7 cellular contexts compared by ENCODE assay signal in the genomic region with DNA sequence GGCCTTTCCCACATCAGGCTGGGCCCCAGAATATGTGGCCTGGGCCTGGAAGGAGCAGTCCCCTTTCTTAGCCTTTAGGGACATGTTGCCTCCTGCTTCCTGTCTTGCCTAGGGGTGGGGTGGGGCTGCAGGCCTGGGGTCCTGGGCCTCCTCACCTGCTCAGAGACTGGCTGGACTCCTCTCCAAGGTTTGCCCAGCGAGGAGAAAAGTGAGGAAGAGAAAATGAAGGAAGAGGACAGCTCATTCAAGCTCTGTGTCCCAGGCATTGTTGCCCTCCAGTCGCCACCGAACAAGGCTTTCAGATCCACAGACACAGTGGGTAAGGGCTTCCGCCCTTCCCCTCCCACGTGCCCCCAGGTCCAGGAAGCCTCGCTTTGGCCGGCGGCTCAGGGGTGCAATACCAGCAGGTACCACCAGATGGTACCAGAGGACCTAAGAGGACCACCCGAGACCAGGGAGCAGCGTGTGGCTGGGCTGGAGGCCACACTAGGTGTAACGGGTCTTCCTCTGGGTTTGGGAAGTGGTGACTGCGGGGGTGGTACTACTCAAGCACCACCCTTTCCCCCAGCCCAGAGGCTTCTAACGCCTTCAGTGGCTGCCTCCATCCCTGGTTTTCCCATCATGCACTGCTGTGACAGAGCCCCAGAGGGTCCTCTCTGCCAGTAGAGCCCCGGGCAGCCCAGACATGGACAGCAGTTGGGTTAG. TPM values are rescaled to one million over a fixed set of nuclear protein-coding genes. Genes with fewer than 3 reads are reported as not detected.
DNase-seq lines count a peak whose midpoint lies in the region; ATAC-seq and TF ChIP-seq lines count a peak whose summit lies in the region.

No MANE protein-coding gene starts in this region.

- ATAC-seq in HG02981 (IDR thresholded peaks at IDR 0.05; ENCODE audit: unreplicated experiment): peak; percentile 39
- ATAC-seq in central memory CD8-positive, alpha-beta T cell (replicated peaks; ENCODE audit: extremely low read depth, poor library complexity, severe bottlenecking): peak; percentile 86
- peak; percentile 17 for ATAC-seq in left colon

- peak overlapping the region; percentile 38 for H3K27ac Mint-ChIP-seq in central memory CD8-positive, alpha-beta T cell (ENCODE audit: low read depth)

- DNase-seq in NCI-H226: peak; percentile 63
- DNase-seq in activated CD4-positive, alpha-beta T cell treated with anti-CD3 and anti-CD28 coated beads for 1 hour: peak; percentile 79
- peak; percentile 83 to 88 for DNase-seq in central memory CD8-positive, alpha-beta T cell (ENCODE audit: low spot score in 2 of 2)
- DNase-seq in left colon: peak; percentile 73 to 92
- DNase-seq in stimulated activated CD4-positive, alpha-beta T cell treated with anti-CD3 and anti-CD28 coated beads, Interleukin-4, amount 100 ng/mL, for 24 hours: peak; percentile 84

- H3K4me3 ChIP-seq in GM12875 (ENCODE audit: low read depth, low read length): no peak overlapping the region

- H3K4me3 Mint-ChIP-seq in central memory CD8-positive, alpha-beta T cell: no peak overlapping the region

- H3K4me1 Mint-ChIP-seq in central memory CD8-positive, alpha-beta T cell: peaks cover 8% of the 10 kb centered on the region

- no peaks in the 10 kb centered on the region for H3K27me3 Mint-ChIP-seq in central memory CD8-positive, alpha-beta T cell

- no peaks in the 10 kb centered on the region for H3K9me3 Mint-ChIP-seq in central memory CD8-positive, alpha-beta T cell

- H3K36me3 Mint-ChIP-seq in central memory CD8-positive, alpha-beta T cell (ENCODE audit: insufficient read depth): peaks cover 2% of the 10 kb centered on the region

- intact Hi-C loops in left colon (cut with DNase I, micrococcal nuclease): loop anchor here (10.0 kb wide), 2 partner anchors 119 to 179 kb away; no protein-coding TSS in a partner anchor

- TF ChIP-seq CTCF in GM12875 (IDR thresholded peaks at IDR 0.05; ENCODE audit: borderline replicate concordance, insufficient read depth, low read depth, low read length): peak; percentile 87

RNA-seq across cellular contexts. Expression of gene BAK1, which starts 5.5 kb away (rescaled TPM):
- 10 to 100 TPM; 85.6 to 93.5 TPM for total RNA-seq in left colon

RNA-seq across cellular contexts. Expression of gene ITPR3, which starts 35.6 kb away (rescaled TPM):
- 100 to 1,000 TPM; 106 to 108 TPM for total RNA-seq in left colon

Comparison
In these comparisons a context has a peak if more than half of its experiments do, and no peak if none do; other contexts are left out.
1. ATAC-seq: peak in every context shown above with its lines; median percentile 86 in central memory CD8-positive, alpha-beta T cell; 39 in HG02981; 17 in left colon.